In the genomic region with DNA sequence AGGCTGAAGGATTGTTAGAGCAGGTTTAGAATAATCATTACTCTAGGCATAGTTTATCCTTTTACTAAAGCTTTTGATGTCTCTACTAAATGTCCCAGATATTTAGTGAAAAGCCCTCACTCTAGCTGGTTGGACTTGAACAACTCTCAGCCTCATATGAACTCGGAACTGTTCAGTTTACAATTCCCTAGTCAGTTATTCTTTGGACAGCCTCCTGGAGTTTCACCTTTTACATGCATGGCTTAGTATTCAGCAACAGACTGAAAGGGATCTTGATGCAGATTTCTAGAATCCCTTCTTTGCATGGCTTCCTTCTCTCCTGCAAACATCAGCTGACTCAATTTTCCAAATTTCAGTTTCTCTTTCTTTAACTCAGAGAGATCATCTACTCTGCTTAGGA, we compare ENCODE assay signal across 1 cellular context.
TF ChIP-seq lines count a peak whose summit lies in the region.

No MANE protein-coding gene starts in this region.

TF ChIP-seq in HepG2, 621 proteins besides CTCF, POLR2A, EP300 and RAD21 (continued from another document):
- TF ChIP-seq, protein P1, sequence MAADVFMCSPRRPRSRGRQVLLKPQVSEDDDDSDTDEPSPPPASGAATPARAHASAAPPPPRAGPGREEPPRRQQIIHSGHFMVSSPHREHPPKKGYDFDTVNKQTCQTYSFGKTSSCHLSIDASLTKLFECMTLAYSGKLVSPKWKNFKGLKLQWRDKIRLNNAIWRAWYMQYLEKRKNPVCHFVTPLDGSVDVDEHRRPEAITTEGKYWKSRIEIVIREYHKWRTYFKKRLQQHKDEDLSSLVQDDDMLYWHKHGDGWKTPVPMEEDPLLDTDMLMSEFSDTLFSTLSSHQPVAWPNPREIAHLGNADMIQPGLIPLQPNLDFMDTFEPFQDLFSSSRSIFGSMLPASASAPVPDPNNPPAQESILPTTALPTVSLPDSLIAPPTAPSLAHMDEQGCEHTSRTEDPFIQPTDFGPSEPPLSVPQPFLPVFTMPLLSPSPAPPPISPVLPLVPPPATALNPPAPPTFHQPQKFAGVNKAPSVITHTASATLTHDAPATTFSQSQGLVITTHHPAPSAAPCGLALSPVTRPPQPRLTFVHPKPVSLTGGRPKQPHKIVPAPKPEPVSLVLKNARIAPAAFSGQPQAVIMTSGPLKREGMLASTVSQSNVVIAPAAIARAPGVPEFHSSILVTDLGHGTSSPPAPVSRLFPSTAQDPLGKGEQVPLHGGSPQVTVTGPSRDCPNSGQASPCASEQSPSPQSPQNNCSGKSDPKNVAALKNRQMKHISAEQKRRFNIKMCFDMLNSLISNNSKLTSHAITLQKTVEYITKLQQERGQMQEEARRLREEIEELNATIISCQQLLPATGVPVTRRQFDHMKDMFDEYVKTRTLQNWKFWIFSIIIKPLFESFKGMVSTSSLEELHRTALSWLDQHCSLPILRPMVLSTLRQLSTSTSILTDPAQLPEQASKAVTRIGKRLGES (CRISPR knock-in tag; IDR thresholded peaks at IDR 0.05; ENCODE audit: borderline replicate concordance), result no peak
- TF ChIP-seq ZNF484 (CRISPR knock-in tag; IDR thresholded peaks at IDR 0.05; ENCODE audit: borderline replicate concordance, low read depth) (no peak), CHCHD3 (CRISPR knock-in tag; IDR thresholded peaks at IDR 0.05) (no peak)
- TF ChIP-seq, protein P2, sequence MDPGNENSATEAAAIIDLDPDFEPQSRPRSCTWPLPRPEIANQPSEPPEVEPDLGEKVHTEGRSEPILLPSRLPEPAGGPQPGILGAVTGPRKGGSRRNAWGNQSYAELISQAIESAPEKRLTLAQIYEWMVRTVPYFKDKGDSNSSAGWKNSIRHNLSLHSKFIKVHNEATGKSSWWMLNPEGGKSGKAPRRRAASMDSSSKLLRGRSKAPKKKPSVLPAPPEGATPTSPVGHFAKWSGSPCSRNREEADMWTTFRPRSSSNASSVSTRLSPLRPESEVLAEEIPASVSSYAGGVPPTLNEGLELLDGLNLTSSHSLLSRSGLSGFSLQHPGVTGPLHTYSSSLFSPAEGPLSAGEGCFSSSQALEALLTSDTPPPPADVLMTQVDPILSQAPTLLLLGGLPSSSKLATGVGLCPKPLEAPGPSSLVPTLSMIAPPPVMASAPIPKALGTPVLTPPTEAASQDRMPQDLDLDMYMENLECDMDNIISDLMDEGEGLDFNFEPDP (CRISPR knock-in tag; conservative IDR thresholded peaks at IDR 0.05), result no peak
